1 cellular context compared by ENCODE assay signal in genomic region chr17:32398946-32399345, GRCh38.
TF ChIP-seq lines count a peak whose summit lies in the region.

No MANE protein-coding gene starts in this region.

TF ChIP-seq in HepG2, 621 proteins besides CTCF, POLR2A, EP300 and RAD21:
- TF ChIP-seq TEAD2 (CRISPR knock-in tag; IDR thresholded peaks at IDR 0.05), result no peak
- TF ChIP-seq ZNF772 (CRISPR knock-in tag; IDR thresholded peaks at IDR 0.05), result no peak
- TF ChIP-seq ETV6 (CRISPR knock-in tag; conservative IDR thresholded peaks at IDR 0.05), result no peak
- TF ChIP-seq ZNF747 (CRISPR knock-in tag; IDR thresholded peaks at IDR 0.05; ENCODE audit: borderline replicate concordance), result no peak
- TF ChIP-seq HIVEP1 (CRISPR knock-in tag; IDR thresholded peaks at IDR 0.05), result no peak
- TF ChIP-seq SRF (IDR thresholded peaks at IDR 0.05; ENCODE audit: low read depth, low read length), result no peak
- TF ChIP-seq ZMAT5 (CRISPR knock-in tag; IDR thresholded peaks at IDR 0.05; ENCODE audit: borderline replicate concordance, low read depth), result no peak
- TF ChIP-seq ZNF75D (CRISPR knock-in tag; IDR thresholded peaks at IDR 0.05; ENCODE audit: borderline replicate concordance), result no peak
- no peak for TF ChIP-seq RBM39 (IDR thresholded peaks at IDR 0.05; ENCODE audit: low read depth, low read length, poor library complexity, severe bottlenecking)
- TF ChIP-seq TBP (CRISPR knock-in tag; IDR thresholded peaks at IDR 0.05), result no peak
- TF ChIP-seq ZBTB1 (CRISPR knock-in tag; IDR thresholded peaks at IDR 0.05; ENCODE audit: borderline replicate concordance), result no peak
- TF ChIP-seq HNRNPK (IDR thresholded peaks at IDR 0.05; ENCODE audit: low read depth, low read length, poor library complexity, severe bottlenecking), result no peak
- no peak for TF ChIP-seq ZSCAN21 (CRISPR knock-in tag; IDR thresholded peaks at IDR 0.05; ENCODE audit: borderline replicate concordance)
- TF ChIP-seq MTF1 (CRISPR knock-in tag; IDR thresholded peaks at IDR 0.05), result no peak
- TF ChIP-seq ZNF256 (CRISPR knock-in tag; conservative IDR thresholded peaks at IDR 0.05), result no peak
- TF ChIP-seq ZNF33A (CRISPR knock-in tag; IDR thresholded peaks at IDR 0.05; ENCODE audit: borderline replicate concordance), result no peak
- no peak for TF ChIP-seq ZNF570 (CRISPR knock-in tag; IDR thresholded peaks at IDR 0.05; ENCODE audit: borderline replicate concordance)
